Comparison of ENCODE assay signal across 9 cellular contexts in the genomic region with DNA sequence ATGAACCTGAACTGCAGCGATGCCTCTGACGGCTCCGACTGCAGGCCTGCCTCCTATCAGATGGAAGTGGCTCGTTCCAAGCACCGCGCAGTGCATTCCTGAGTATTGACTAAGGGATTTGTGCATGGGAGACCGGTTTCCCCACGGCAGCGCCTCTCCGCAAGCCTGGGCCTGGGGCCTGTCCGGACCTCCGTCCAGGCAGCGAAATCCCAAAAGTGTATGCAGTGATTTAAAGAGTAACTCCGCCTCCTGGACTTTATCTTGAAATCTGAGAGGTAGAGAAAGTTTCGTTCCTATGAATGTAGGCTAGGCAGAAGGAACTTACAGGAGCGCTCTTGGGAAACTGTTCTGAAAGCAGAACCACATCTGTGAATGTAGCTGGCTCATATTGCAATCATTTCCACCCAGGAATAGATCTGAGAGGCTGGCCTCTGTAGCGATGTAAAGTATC.
DNase-seq lines count a peak whose midpoint lies in the region; FAIRE-seq and TF ChIP-seq lines count a peak whose summit lies in the region.
"Had no signal": no experiment of that assay in that cellular context is flagged by ENCODE, and none has a peak within 500 bp of the region (broad histone marks: within the 10 kb centered on the region; RNA-seq: fewer than 3 reads in every experiment).

No MANE protein-coding gene starts in this region.

- no peaks in the 10 kb centered on the region for H3K27me3 ChIP-seq in ovary

- intact Hi-C loops in ovary (cut with DNase I) = no loop called here

- H3K9me3 ChIP-seq in ovary = no peaks in the 10 kb centered on the region

- DNase-seq in AG09309 (ENCODE audit: low read depth) = peak; percentile 47
- peak; percentile 87 for DNase-seq in RWPE1 (ENCODE audit: low spot score)
- DNase-seq in glomerular visceral epithelial cell (ENCODE audit: extremely low spot score) = peak; percentile 95
- peak; percentile 64 to 79 (median 71) for DNase-seq in ovary
- no peak for DNase-seq in activated CD4-positive, CD25-positive, alpha-beta regulatory T cell treated with anti-CD3 and anti-CD28 coated beads, Interleukin-2, amount 50 U/mL, for 72 hours
- DNase-seq in NCI-H2227 (lab: John Stamatoyannopoulos, UW; ENCODE audit: unreplicated experiment) = no peak
- no peak for DNase-seq in activated effector memory CD4-positive, alpha-beta T cell treated with anti-CD3 and anti-CD28 coated beads, Interleukin-2, amount 50 U/mL, for 16 hours
- no peak for DNase-seq in frontal cortex (ENCODE audit: low spot score in 2 of 2)
- DNase-seq: activated B cell treated with CpG ODN at 0.5 μM for 24 hours had no signal

- CTCF ChIA-PET in RWPE1 (lab: Yijun Ruan, JAX) = no interaction called here

- POLR2A ChIA-PET in RWPE1 (lab: Yijun Ruan, JAX; ENCODE audit: low non-redundant PET) = no interaction called here

- peak overlapping the region; percentile 84 for H3K27ac ChIP-seq in RWPE1
- H3K27ac ChIP-seq in ovary = peak overlapping the region in 1 of 2 donors; percentile 72

- FAIRE-seq in frontal cortex (lab: Jason Lieb, UNC) = no peak

- TF ChIP-seq POLR2A in ovary (IDR thresholded peaks at IDR 0.05) = no peak

- H3K4me3 ChIP-seq in AG09309 (ENCODE audit: control insufficient read depth, low read depth, low read length) (peak overlapping the region; percentile 18), ovary (peak overlapping the region; percentile 12)

- peaks cover 11% of the 10 kb centered on the region for H3K4me1 ChIP-seq in ovary (ENCODE audit: insufficient read depth)

- WGBS in ovary, 3 donors = 1 to 7% (median 5%) methylated on average over 17 of the region's 17 CpGs

- TF ChIP-seq EP300 in ovary (IDR thresholded peaks at IDR 0.05) = no peak

- TF ChIP-seq CTCF in AG09309 (IDR thresholded peaks at IDR 0.05; ENCODE audit: control insufficient read depth, insufficient read depth, low read depth, low read length, missing control alignments) = no peak
- no peak for TF ChIP-seq CTCF in RWPE1 (conservative IDR thresholded peaks at IDR 0.05; ENCODE audit: low read depth)
- no peak for TF ChIP-seq CTCF in ovary (IDR thresholded peaks at IDR 0.05)

- H3K36me3 ChIP-seq in ovary = no peaks in the 10 kb centered on the region

Comparison
In these comparisons a context has a peak if more than half of its experiments do, and no peak if none do; other contexts are left out.
1. DNase-seq: peak in AG09309 (single experiment), RWPE1 (single experiment), glomerular visceral epithelial cell (single experiment) and ovary (5 of 5); none in activated CD4-positive, CD25-positive, alpha-beta regulatory T cell treated with anti-CD3 and anti-CD28 coated beads, Interleukin-2, amount 50 U/mL, for 72 hours (single experiment), NCI-H2227 (single experiment), activated effector memory CD4-positive, alpha-beta T cell treated with anti-CD3 and anti-CD28 coated beads, Interleukin-2, amount 50 U/mL, for 16 hours (single experiment) and frontal cortex (0 of 2).